Comparison of ENCODE assay signal across 24 cellular contexts in the genomic region with DNA sequence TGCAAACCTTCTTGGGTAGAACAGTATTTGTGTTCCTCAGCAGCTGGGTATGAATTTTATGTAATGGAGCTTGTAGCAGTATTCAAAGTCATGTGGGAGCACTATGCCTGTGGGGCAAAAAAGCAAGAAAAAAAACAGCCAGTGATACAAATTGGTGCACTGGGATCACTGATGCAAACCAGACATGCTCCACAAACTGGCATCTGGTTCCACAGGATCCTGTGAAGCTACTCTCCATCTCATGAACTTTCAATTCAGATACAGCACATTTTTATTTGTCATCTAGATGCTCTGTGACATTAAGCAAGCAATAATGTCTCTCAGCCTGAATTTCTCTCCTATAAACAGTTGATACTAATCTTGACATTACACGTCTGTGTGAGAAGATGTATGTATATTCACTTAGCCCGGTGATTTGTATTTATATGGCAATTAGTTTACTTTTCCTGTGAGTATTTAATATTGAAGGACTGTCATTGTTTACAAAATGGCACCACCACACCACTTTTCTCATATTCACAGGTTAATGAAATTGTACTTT.
DNase-seq lines count a peak whose midpoint lies in the region; ATAC-seq, FAIRE-seq and TF ChIP-seq lines count a peak whose summit lies in the region.
"Had no signal": no experiment of that assay in that cellular context is flagged by ENCODE, and none has a peak within 500 bp of the region (broad histone marks: within the 10 kb centered on the region; RNA-seq: fewer than 3 reads in every experiment).

No MANE protein-coding gene starts in this region.

- TF ChIP-seq RAD21 in SK-N-SH (IDR thresholded peaks at IDR 0.05; ENCODE audit: low read length) = peak; percentile 38

- FAIRE-seq in GM12892 (lab: Jason Lieb, UNC) = peak; percentile 24
- FAIRE-seq: A549, D721Med, GM12891, H1 had no signal

- H3K9me3 ChIP-seq in BE2C (no peaks in the 10 kb centered on the region), SK-N-SH (no peaks in the 10 kb centered on the region), hepatocyte (ENCODE audit: low read depth) (no peaks in the 10 kb centered on the region), mammary epithelial cell (replicated peaks; ENCODE audit: insufficient read depth, low read length) (no peaks in the 10 kb centered on the region)
- H3K9me3 ChIP-seq: A549, BLaER1 had no signal

- no peak overlapping the region for H3K4me3 ChIP-seq in BE2C (ENCODE audit: low read depth, low read length)
- H3K4me3 ChIP-seq in SK-N-SH (ENCODE audit: low read depth in 2 of 2, low read length in 1 of 2) = no peak overlapping the region
- H3K4me3 ChIP-seq in hepatocyte = no peak overlapping the region
- H3K4me3 ChIP-seq in mammary epithelial cell (replicated peaks in 1 of 3; ENCODE audit: insufficient read depth in 1 of 3, low read depth in 2 of 3, low read length in 3 of 3) = no peak overlapping the region
- H3K4me3 ChIP-seq: A549, BLaER1, GM23248 had no signal

- TF ChIP-seq CTCF in BE2C (IDR thresholded peaks at IDR 0.05; ENCODE audit: low read depth, low read length) = no peak
- TF ChIP-seq CTCF in SK-N-SH (IDR thresholded peaks at IDR 0.05) = no peak
- no peak for TF ChIP-seq CTCF in hepatocyte (IDR thresholded peaks at IDR 0.05; ENCODE audit: poor library complexity)
- TF ChIP-seq CTCF in mammary epithelial cell (conservative IDR thresholded peaks at IDR 0.05 in 1 of 2, IDR thresholded peaks at IDR 0.05 in 1 of 2; ENCODE audit: extremely low read depth in 1 of 2, insufficient read depth in 1 of 2, low read depth in 1 of 2, low read length in 2 of 2) = no peak

- DNase-seq in BE2C (peak; percentile 77), GM12892 (ENCODE audit: insufficient read length) (no peak), SK-N-SH (peak; percentile 64), hepatocyte (ENCODE audit: low spot score) (peak; percentile 5), mammary epithelial cell (no peak), RPMI8226 (no peak)
- DNase-seq: 8988T; ACHN; CD4-positive, alpha-beta T cell; CD8-positive, alpha-beta memory T cell; DMS 273 treated with DMSO at 0.1 percent for 48 hours; DMS79; EL; GF-D8; GM23248; H7; HCEC 1CT had no signal

- H3K36me3 ChIP-seq in BE2C (no peaks in the 10 kb centered on the region), SK-N-SH (replicated peaks in 1 of 2; ENCODE audit: control insufficient read depth in 1 of 2, insufficient read depth in 2 of 2, low read length in 1 of 2) (no peaks in the 10 kb centered on the region), hepatocyte (replicated peaks; ENCODE audit: insufficient read depth, low read depth) (no peaks in the 10 kb centered on the region), mammary epithelial cell (ENCODE audit: insufficient read depth, low read length) (no peaks in the 10 kb centered on the region)
- H3K36me3 ChIP-seq: BLaER1 had no signal

- peak in 1 of 2 experiments; percentile 96; a peak in 2 of 4 replicates for TF ChIP-seq EP300 in SK-N-SH (IDR thresholded peaks at IDR 0.05; ENCODE audit: borderline replicate concordance in 1 of 2, low read depth in 1 of 2, low read length in 1 of 2)

- POLR2A ChIA-PET in SK-N-SH (lab: Yijun Ruan, JAX) = interaction anchor here (0.6 kb wide), 1 partner anchor 151 kb away, joined by 3 read pairs; no protein-coding TSS in a partner anchor

- dilution Hi-C loops in mammary epithelial cell (cut with HindIII; ENCODE audit: low sequenced_read_pairs) = no loop called here

- H3K79me2 ChIP-seq in SK-N-SH (ENCODE audit: insufficient read depth) (no peaks in the 10 kb centered on the region), hepatocyte (no peaks in the 10 kb centered on the region), mammary epithelial cell (ENCODE audit: insufficient read depth, low read length) (no peaks in the 10 kb centered on the region)

- H3K9ac ChIP-seq in SK-N-SH (no peak overlapping the region), mammary epithelial cell (ENCODE audit: insufficient read depth, low read length) (no peak overlapping the region)
- H3K9ac ChIP-seq: BLaER1, GM23248 had no signal

- intact Hi-C loops in mammary epithelial cell (cut with micrococcal nuclease) = no loop called here

- no TSS peak for BruUV-seq in mammary epithelial cell (replicated peaks; lab: Mats Ljungman, UMichigan)

- no peak for TF ChIP-seq POLR2A in GM12892 (IDR thresholded peaks at IDR 0.05; ENCODE audit: low read depth, low read length)

- no peak overlapping the region for H2AFZ ChIP-seq in SK-N-SH (ENCODE audit: low read depth)
- H2AFZ ChIP-seq in hepatocyte = no peak overlapping the region
- no peak overlapping the region for H2AFZ ChIP-seq in mammary epithelial cell (ENCODE audit: low read depth, low read length)
- H2AFZ ChIP-seq: GM23248 had no signal

- CTCF ChIA-PET in SK-N-SH (lab: Yijun Ruan, JAX) (interaction anchor here (2.0 kb wide), 1 partner anchor 461 kb away, joined by 5 read pairs; no protein-coding TSS in a partner anchor), mammary epithelial cell (lab: Charles Lee; ENCODE audit: low non-redundant PET) (no interaction called here)

- H3K4me2 ChIP-seq in SK-N-SH (no peak overlapping the region), hepatocyte (no peak overlapping the region), mammary epithelial cell (ENCODE audit: insufficient read depth, low read depth, low read length) (no peak overlapping the region)
- H3K4me2 ChIP-seq: A549, BLaER1 had no signal

- H3K4me1 ChIP-seq in BE2C (peaks cover 11% of the 10 kb centered on the region; the same call in 1 of the 2 replicates), SK-N-SH (ENCODE audit: control insufficient read depth in 1 of 2, insufficient read depth in 2 of 2, low read depth in 1 of 2, low read length in 1 of 2) (peaks cover 0 to 3% of the 10 kb centered on the region in 2 experiments; a peak in 3 of 4 replicates), hepatocyte (ENCODE audit: insufficient read depth) (no peaks in the 10 kb centered on the region), mammary epithelial cell (ENCODE audit: insufficient read depth, low read length) (no peaks in the 10 kb centered on the region)
- H3K4me1 ChIP-seq: A549, BLaER1 had no signal

- H4K20me1 ChIP-seq in SK-N-SH (ENCODE audit: insufficient read depth) (no peaks in the 10 kb centered on the region), hepatocyte (ENCODE audit: insufficient read depth, poor library complexity, severe bottlenecking) (no peaks in the 10 kb centered on the region), mammary epithelial cell (ENCODE audit: insufficient read depth, low read length) (no peaks in the 10 kb centered on the region)
- H4K20me1 ChIP-seq: BLaER1 had no signal

- H3K27ac ChIP-seq in SK-N-SH (ENCODE audit: low read depth in 2 of 2, low read length in 1 of 2) = peak overlapping the region in 1 of 2 experiments; percentile 83; a peak in 2 of 4 replicates
- no peak overlapping the region for H3K27ac ChIP-seq in hepatocyte
- H3K27ac ChIP-seq in mammary epithelial cell (ENCODE audit: insufficient read depth, low read depth, low read length) = no peak overlapping the region
- H3K27ac ChIP-seq: A549, BLaER1, GM23248 had no signal

- ATAC-seq in GM21786 (IDR thresholded peaks at IDR 0.05; ENCODE audit: unreplicated experiment) = no peak
- no peak for ATAC-seq in HG03108 (IDR thresholded peaks at IDR 0.05; ENCODE audit: unreplicated experiment)
- ATAC-seq: A549 had no signal

- H3F3A ChIP-seq in SK-N-SH (replicated peaks; ENCODE audit: insufficient read depth) = no peaks in the 10 kb centered on the region

- H3K9me2 ChIP-seq in SK-N-SH (no peaks in the 10 kb centered on the region), hepatocyte (replicated peaks; ENCODE audit: insufficient read depth) (no peaks in the 10 kb centered on the region)

- in situ Hi-C loops in mammary epithelial cell (cut with MboI; ENCODE audit: low sequenced_read_pairs in 2 of 2) = no loop called here

- 10% methylated on average over 2 of the region's 2 CpGs for WGBS in SK-N-SH (ENCODE audit: low lambda C conversion rate)
- 73% methylated on average over 2 of the region's 2 CpGs for WGBS in hepatocyte (ENCODE audit: low lambda C conversion rate, missing lambda C conversion rate)
- 83% methylated on average over 2 of the region's 2 CpGs for WGBS in mammary epithelial cell (ENCODE audit: low coverage, missing lambda C conversion rate)

- H3K27me3 ChIP-seq in BE2C = no peaks in the 10 kb centered on the region
- H3K27me3 ChIP-seq in SK-N-SH (ENCODE audit: insufficient read depth) = no peaks in the 10 kb centered on the region
- no peaks in the 10 kb centered on the region for H3K27me3 ChIP-seq in hepatocyte
- no peaks in the 10 kb centered on the region for H3K27me3 ChIP-seq in mammary epithelial cell (ENCODE audit: insufficient read depth, low read length)
- H3K27me3 ChIP-seq: BLaER1 had no signal

TF ChIP-seq in SK-N-SH, 30 proteins besides CTCF, POLR2A, EP300 and RAD21 (continues in another document):
- TF ChIP-seq RCOR1 (IDR thresholded peaks at IDR 0.05; ENCODE audit: low read length) (peak; percentile 97), TCF12 (IDR thresholded peaks at IDR 0.05) (peak; percentile 62), JUND (IDR thresholded peaks at IDR 0.05) (no peak), NRF1 (IDR thresholded peaks at IDR 0.05; ENCODE audit: low read depth, low read length) (no peak), CHD2 (IDR thresholded peaks at IDR 0.05; ENCODE audit: low read length, partially characterized antibody) (peak; percentile 89), MEF2A (IDR thresholded peaks at IDR 0.05; ENCODE audit: borderline replicate concordance, low read depth) (no peak), FOXJ3 (CRISPR knock-in tag; IDR thresholded peaks at IDR 0.05) (0 out of 2 replicates have a peak, but pooled peaks have one; percentile 53), GABPA (IDR thresholded peaks at IDR 0.05; ENCODE audit: low read depth) (no peak), TEAD4 (IDR thresholded peaks at IDR 0.05; ENCODE audit: borderline replicate concordance, insufficient read depth) (no peak), FOSL2 (IDR thresholded peaks at IDR 0.05; ENCODE audit: borderline replicate concordance, low read depth) (no peak), RXRA (IDR thresholded peaks at IDR 0.05; ENCODE audit: borderline replicate concordance, low read depth) (no peak), GATA2 (CRISPR knock-in tag; IDR thresholded peaks at IDR 0.05) (peak; percentile 91)
- TF ChIP-seq, protein P1, sequence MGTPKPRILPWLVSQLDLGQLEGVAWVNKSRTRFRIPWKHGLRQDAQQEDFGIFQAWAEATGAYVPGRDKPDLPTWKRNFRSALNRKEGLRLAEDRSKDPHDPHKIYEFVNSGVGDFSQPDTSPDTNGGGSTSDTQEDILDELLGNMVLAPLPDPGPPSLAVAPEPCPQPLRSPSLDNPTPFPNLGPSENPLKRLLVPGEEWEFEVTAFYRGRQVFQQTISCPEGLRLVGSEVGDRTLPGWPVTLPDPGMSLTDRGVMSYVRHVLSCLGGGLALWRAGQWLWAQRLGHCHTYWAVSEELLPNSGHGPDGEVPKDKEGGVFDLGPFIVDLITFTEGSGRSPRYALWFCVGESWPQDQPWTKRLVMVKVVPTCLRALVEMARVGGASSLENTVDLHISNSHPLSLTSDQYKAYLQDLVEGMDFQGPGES (IDR thresholded peaks at IDR 0.05; ENCODE audit: low read depth, low read length) = no peak
- TF ChIP-seq, protein P2, sequence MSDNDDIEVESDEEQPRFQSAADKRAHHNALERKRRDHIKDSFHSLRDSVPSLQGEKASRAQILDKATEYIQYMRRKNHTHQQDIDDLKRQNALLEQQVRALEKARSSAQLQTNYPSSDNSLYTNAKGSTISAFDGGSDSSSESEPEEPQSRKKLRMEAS (IDR thresholded peaks at IDR 0.05; ENCODE audit: low read depth) = no peak

Comparison
In these comparisons a context has a peak if more than half of its experiments do, and no peak if none do; other contexts are left out.
1. DNase-seq: peak in BE2C (single experiment), SK-N-SH (single experiment) and hepatocyte (single experiment); none in GM12892 (single experiment), mammary epithelial cell (single experiment) and RPMI8226 (single experiment).